14 cellular contexts compared by ENCODE assay signal in genomic region chr16:48408688-48409087, GRCh38. TPM values are rescaled to one million over a fixed set of nuclear protein-coding genes. Genes with fewer than 3 reads are reported as not detected.
A peak's percentile ranks its signal among the peaks of the same experiment; 100 is the strongest.
DNase-seq lines count a peak whose midpoint lies in the region; ATAC-seq, FAIRE-seq and TF ChIP-seq lines count a peak whose summit lies in the region.
"Had no signal": no experiment of that assay in that cellular context is flagged by ENCODE, and none has a peak within 500 bp of the region (broad histone marks: within the 10 kb centered on the region; RNA-seq: fewer than 3 reads in every experiment).

No MANE protein-coding gene starts in this region.

- H3K36me3 ChIP-seq in K562 (ENCODE audit: control insufficient read depth, insufficient read depth, low read length), result no peaks in the 10 kb centered on the region

- no peaks in the 10 kb centered on the region for H3K79me2 ChIP-seq in K562 (ENCODE audit: control insufficient read depth, insufficient read depth, low read length)

- peaks cover 2 to 6% of the 10 kb centered on the region in 2 experiments; a peak in 3 of 5 replicates for H3K27me3 ChIP-seq in K562 (ENCODE audit: control insufficient read depth in 2 of 2, insufficient read depth in 2 of 2, low read length in 2 of 2)

- no peaks in the 10 kb centered on the region for H3K9me1 ChIP-seq in K562 (ENCODE audit: control insufficient read depth, insufficient read depth, low read length)

- FAIRE-seq in A549 (lab: Jason Lieb, UNC) (no peak), K562 (lab: Jason Lieb, UNC) (peak; percentile 15)
- FAIRE-seq: endometrium, GM12878 had no signal

- H3K9me3 ChIP-seq in A549 (no peaks in the 10 kb centered on the region), K562 (replicated peaks; ENCODE audit: control insufficient read depth, insufficient read depth, low read depth, low read length) (no peaks in the 10 kb centered on the region)

- TF ChIP-seq RAD21 in A549 (conservative IDR thresholded peaks at IDR 0.05 in 1 of 2, IDR thresholded peaks at IDR 0.05 in 1 of 2) (no peak), Ishikawa (IDR thresholded peaks at IDR 0.05; ENCODE audit: low read depth) (no peak), K562 (CRISPR knock-in tag; conservative IDR thresholded peaks at IDR 0.05 in 1 of 2, IDR thresholded peaks at IDR 0.05 in 1 of 2) (no peak)

- in situ Hi-C loops in K562 (cut with MboI), result no loop called here

- H3K4me2 ChIP-seq in A549 (peak overlapping the region; percentile 21; the same call in 1 of the 3 replicates), K562 (ENCODE audit: insufficient read depth, low read length) (no peak overlapping the region)

- DNase-seq in A549 (ENCODE audit: low read depth in 1 of 2, low spot score in 1 of 2) (peak in 1 of 2 experiments; percentile 20), K562 (ENCODE audit: extremely low read depth in 1 of 4, low spot score in 3 of 4) (peak in 1 of 4 experiments; percentile 33), left lobe of liver (ENCODE audit: low spot score) (peak; percentile 58), HuH-7 (ENCODE audit: low spot score) (no peak), HPDE6-E6E7 (ENCODE audit: extremely low spot score) (no peak), RKO (ENCODE audit: low spot score) (no peak)
- DNase-seq: activated CD4-positive, alpha-beta memory T cell treated with anti-CD3 and anti-CD28 coated beads, Interleukin-2, amount 10 ng/mL, durations not matched to agents 7 days and 5 days; stimulated activated naive CD4-positive, alpha-beta T cell had no signal

- POLR2A ChIA-PET in A549 (lab: Yijun Ruan, JAX), result interaction anchor here (1.0 kb wide), 1 partner anchor 23 kb away, joined by 3 read pairs; no protein-coding TSS in a partner anchor
- POLR2A ChIA-PET in K562 (lab: Yijun Ruan, JAX), result interaction anchor here (0.9 kb wide), 1 partner anchor 18 kb away, joined by 4 read pairs; no protein-coding TSS in a partner anchor

- peak overlapping the region in 1 of 2 experiments; percentile 31; a peak in 3 of 6 replicates for H3K27ac ChIP-seq in A549
- no peak overlapping the region for H3K27ac ChIP-seq in K562 (ENCODE audit: extremely low read depth, low read depth, low read length)

- no peak for TF ChIP-seq EP300 in A549 (IDR thresholded peaks at IDR 0.05)
- TF ChIP-seq EP300 in Ishikawa (IDR thresholded peaks at IDR 0.05; ENCODE audit: borderline replicate concordance), result no peak
- TF ChIP-seq EP300 in K562 (IDR thresholded peaks at IDR 0.05; ENCODE audit: low read length), result no peak

- TF ChIP-seq CTCF in A549 (IDR thresholded peaks at IDR 0.05) (no peak), K562 (IDR thresholded peaks at IDR 0.05 in 2 of 3, conservative IDR thresholded peaks at IDR 0.05 in 1 of 3; ENCODE audit: insufficient read depth in 2 of 3, low read depth in 1 of 3, low read length in 3 of 3) (no peak)

- intact Hi-C loops in K562 (cut with micrococcal nuclease), result no loop called here

- H3K4me3 ChIP-seq in A549 (no peak overlapping the region), K562 (no peak overlapping the region)
- H3K4me3 ChIP-seq: GM12878 had no signal

- no peak overlapping the region for H3K9ac ChIP-seq in K562 (ENCODE audit: insufficient read depth in 1 of 2, low read depth in 2 of 2, low read length in 2 of 2)

- CTCF ChIA-PET in A549 (lab: Yijun Ruan, JAX) (interaction anchor here (1.0 to 1.5 kb wide), 2 partner anchors 55 to 215 kb away, joined by 3 to 5 read pairs; no protein-coding TSS in a partner anchor), K562 (lab: Yijun Ruan, JAX; ENCODE audit: low intra/inter-chr PET ratio) (no interaction called here)

- ATAC-seq in A549 (no peak), K562 (no peak; the same call in 2 of the 3 replicates), left lobe of liver (no peak), HG02798 (IDR thresholded peaks at IDR 0.05; ENCODE audit: poor library complexity, unreplicated experiment) (no peak)
- ATAC-seq: activated naive CD4-positive, alpha-beta T cell treated with anti-CD3 and anti-CD28 coated beads, Interleukin-2, amount 50 U/mL, for 72 hours; GM12878; Panc1 had no signal

- no peak overlapping the region for H2AFZ ChIP-seq in K562 (ENCODE audit: low read depth, low read length)

- H4K20me1 ChIP-seq in K562 (replicated peaks; ENCODE audit: control insufficient read depth, insufficient read depth, low read length), result no peaks in the 10 kb centered on the region; the same call in 1 of the 2 replicates

- TF ChIP-seq POLR2A in A549 (IDR thresholded peaks at IDR 0.05; ENCODE audit: low read length) (no peak), K562 (conservative IDR thresholded peaks at IDR 0.05) (no peak)

- no TSS peak for BruUV-seq in K562 (replicated peaks; lab: Mats Ljungman, UMichigan)

- H3K4me1 ChIP-seq in A549, result peaks cover 43% of the 10 kb centered on the region
- peaks cover 3 to 10% of the 10 kb centered on the region in 2 experiments; a peak in 3 of 5 replicates for H3K4me1 ChIP-seq in K562 (replicated peaks in 1 of 2; ENCODE audit: control insufficient read depth in 2 of 2, insufficient read depth in 2 of 2, low read length in 2 of 2)

- 88% methylated on average over 7 of the region's 7 CpGs for WGBS in A549 (ENCODE audit: missing lambda C conversion rate)
- WGBS in K562 (ENCODE audit: insufficient coverage, low coverage, missing lambda C conversion rate), result 22% methylated on average over 7 of the region's 7 CpGs

TF ChIP-seq in A549, 52 proteins besides CTCF, POLR2A, EP300 and RAD21 (continues in another document):
- TF ChIP-seq FOXS1 (CRISPR knock-in tag; IDR thresholded peaks at IDR 0.05) (no peak), TFCP2L1 (CRISPR knock-in tag; IDR thresholded peaks at IDR 0.05) (no peak), RFX5 (IDR thresholded peaks at IDR 0.05) (no peak), RNF2 (IDR thresholded peaks at IDR 0.05; ENCODE audit: borderline replicate concordance, low read depth) (no peak), FOSL2 (IDR thresholded peaks at IDR 0.05) (no peak), FOSL2 (CRISPR knock-in tag; IDR thresholded peaks at IDR 0.05) (no peak), MAFK (IDR thresholded peaks at IDR 0.05; ENCODE audit: partially characterized antibody) (no peak), PHF8 (IDR thresholded peaks at IDR 0.05; ENCODE audit: borderline replicate concordance, low read depth) (no peak), TP53 (CRISPR knock-in tag; IDR thresholded peaks at IDR 0.05) (no peak)

TF ChIP-seq in Ishikawa, 13 proteins besides CTCF, POLR2A, EP300 and RAD21:
- TF ChIP-seq NFIC (IDR thresholded peaks at IDR 0.05) (peak; percentile 75), CREB1 (IDR thresholded peaks at IDR 0.05; ENCODE audit: low read depth) (no peak), TEAD4 (IDR thresholded peaks at IDR 0.05) (peak; percentile 64)

TF ChIP-seq in K562, 482 proteins besides CTCF, POLR2A, EP300 and RAD21:
- TF ChIP-seq PHTF2 (CRISPR knock-in tag; IDR thresholded peaks at IDR 0.05) (no peak), ZNF77 (CRISPR knock-in tag; IDR thresholded peaks at IDR 0.05) (no peak), MTA3 (IDR thresholded peaks at IDR 0.05; ENCODE audit: borderline replicate concordance) (no peak), NFXL1 (CRISPR knock-in tag; IDR thresholded peaks at IDR 0.05) (no peak), MCM5 (IDR thresholded peaks at IDR 0.05; ENCODE audit: low read depth) (no peak), NFIC (IDR thresholded peaks at IDR 0.05) (peak; percentile 70), GABPB1 (CRISPR knock-in tag; IDR thresholded peaks at IDR 0.05) (no peak), HSF4 (CRISPR knock-in tag; IDR thresholded peaks at IDR 0.05; ENCODE audit: borderline replicate concordance) (no peak)

RNA-seq across cellular contexts. Expression of gene SIAH1, which starts 23.5 kb away (rescaled TPM):
- 28.5 and 30.0 TPM in 2 replicates for polyA plus RNA-seq in A549 (2011; rRNA removed)
- polyA plus RNA-seq in A549 (2012; cell fraction: cytosol; rRNA removed), result 13.3 and 16.8 TPM in 2 replicates
- polyA plus RNA-seq in A549 (2012; cell fraction: nucleus; rRNA removed), result 16.9 and 26.7 TPM in 2 replicates
- 12.0 to 13.6 TPM (median 13.3 TPM) in 3 replicates for polyA plus RNA-seq in A549 (2017; fragmentation: RNase III; extraction: RNeasy Plus Mini Kit Qiagen cat#74134 plus additional on column Dnase treatment)
- polyA minus RNA-seq in A549 (2011; rRNA and poly(A)+ RNA removed), result 29.1 and 42.6 TPM in 2 replicates
- 28.3 and 61.3 TPM in 2 replicates for total RNA-seq in K562 (2011; cell fraction: chromatin; rRNA removed; ENCODE audit: low replicate concordance)
- total RNA-seq in K562 (2011; cell fraction: nucleolus; rRNA removed), result 17.8 and 25.7 TPM in 2 replicates
- total RNA-seq in K562 (2011; cell fraction: nucleoplasm; rRNA removed), result 37.4 and 58.5 TPM in 2 replicates
- 10.9 and 11.2 TPM in 2 replicates for total RNA-seq in K562 (2014; rRNA removed)
- total RNA-seq in K562 (2014; rRNA removed; fragmentation: Illumina TruSeq; extraction: Trizol), result 14.3 and 17.4 TPM in 2 replicates
- 12.5 and 12.7 TPM in 2 replicates for total RNA-seq in K562 (2015; rRNA removed; fragmentation: Illumina TruSeq; extraction: Trizol)
- 11.9 and 13.7 TPM in 2 replicates for total RNA-seq in K562 (2021)
- polyA plus RNA-seq in K562 (2011; rRNA removed), result 11.7 and 13.0 TPM in 2 replicates
- polyA plus RNA-seq in K562 (2011; cell fraction: cytosol; rRNA removed), result 9.5 and 11.8 TPM in 2 replicates
- 9.6 and 15.1 TPM in 2 replicates for polyA plus RNA-seq in K562 (2011; cell fraction: nucleus; rRNA removed)
- 9.5 and 13.5 TPM in 2 replicates for polyA plus RNA-seq in K562 (2012)
- 13.1 and 13.5 TPM in 2 replicates for polyA plus RNA-seq in K562 (2014; fragmentation: Illumina TruSeq; extraction: Trizol)
- 1 to 10 TPM; 4.1 to 6.5 TPM for polyA plus RNA-seq in K562 (2014; fragmentation: Nextera tagmentation; extraction: Ambion mirVana)
- polyA plus RNA-seq in K562 (2014; rRNA removed), result 9.6 and 14.0 TPM in 2 replicates
- polyA minus RNA-seq in K562 (2011; rRNA and poly(A)+ RNA removed), result 18.0 and 18.4 TPM in 2 replicates
- 6.7 and 9.7 TPM in 2 replicates for polyA minus RNA-seq in K562 (2011; cell fraction: cytosol; rRNA and poly(A)+ RNA removed)
- polyA minus RNA-seq in K562 (2011; cell fraction: nucleus; rRNA and poly(A)+ RNA removed), result 9.2 and 18.0 TPM in 2 replicates
- total RNA-seq in left lobe of liver, result 6.9 TPM
